In the genomic region with DNA sequence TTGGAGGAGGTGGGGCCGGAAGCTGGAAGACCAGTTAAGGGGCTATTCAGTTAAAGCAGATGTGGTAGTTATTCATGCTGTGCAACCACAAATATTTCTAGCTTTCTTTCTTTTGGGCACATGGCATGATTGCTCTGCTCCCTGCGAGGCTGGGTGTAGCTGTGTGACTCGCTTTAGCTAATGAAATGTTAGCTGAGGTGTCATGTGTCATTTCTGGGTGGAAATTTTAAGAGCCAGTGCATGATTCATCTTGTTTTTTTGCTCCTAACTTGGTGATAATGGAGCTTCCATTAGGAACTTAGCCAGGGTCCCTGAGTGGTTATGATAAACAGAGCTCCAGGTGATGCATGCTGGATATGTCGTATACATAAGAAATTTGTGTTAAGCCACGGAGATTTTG, we compare ENCODE assay signal across 12 cellular contexts.
DNase-seq lines count a peak whose midpoint lies in the region; ATAC-seq, FAIRE-seq and TF ChIP-seq lines count a peak whose summit lies in the region.
"Had no signal": no experiment of that assay in that cellular context is flagged by ENCODE, and none has a peak within 500 bp of the region (broad histone marks: within the 10 kb centered on the region; RNA-seq: fewer than 3 reads in every experiment).

No MANE protein-coding gene starts in this region.

- H2AFZ ChIP-seq in astrocyte (ENCODE audit: low read depth, low read length) = no peak overlapping the region

- no peak overlapping the region for H3K4me3 ChIP-seq in astrocyte (ENCODE audit: insufficient read depth, low read depth, low read length)
- no peak overlapping the region for H3K4me3 ChIP-seq in spleen

- ATAC-seq in Right ventricle myocardium inferior = no peak

- peak; percentile 76 for FAIRE-seq in astrocyte (lab: Jason Lieb, UNC)

- H3K36me3 ChIP-seq in astrocyte (ENCODE audit: insufficient read depth, low read length) (no peaks in the 10 kb centered on the region), spleen (no peaks in the 10 kb centered on the region)

- H4K20me1 ChIP-seq in astrocyte (ENCODE audit: insufficient read depth, low read length) = no peaks in the 10 kb centered on the region

- no peak overlapping the region for H3K27ac Mint-ChIP-seq in astrocyte (ENCODE audit: unreplicated experiment)

- no peaks in the 10 kb centered on the region for H3K9me3 ChIP-seq in astrocyte (ENCODE audit: insufficient read depth, low read depth, low read length)
- H3K9me3 ChIP-seq in spleen = no peaks in the 10 kb centered on the region

- peak overlapping the region; percentile 46 for H3K4me2 ChIP-seq in astrocyte (ENCODE audit: low read length)

- no peaks in the 10 kb centered on the region for H3K9me3 Mint-ChIP-seq in astrocyte (ENCODE audit: unreplicated experiment)
- H3K9me3 Mint-ChIP-seq: neural crest cell had no signal

- WGBS in spleen, 5 donors = 87 to 95% (median 89%) methylated on average over 5 of the region's 5 CpGs

- H3K4me1 ChIP-seq in astrocyte (ENCODE audit: insufficient read depth, low read length) (peaks cover 10% of the 10 kb centered on the region), spleen (peaks cover 0 to 19% (median 10%) of the 10 kb centered on the region in 6 donors)

- no peaks in the 10 kb centered on the region for H3K27me3 Mint-ChIP-seq in astrocyte (ENCODE audit: low read depth, unreplicated experiment)

- H3K4me3 Mint-ChIP-seq in astrocyte (ENCODE audit: unreplicated experiment) = no peak overlapping the region
- H3K4me3 Mint-ChIP-seq: neural crest cell had no signal

- H3K79me2 ChIP-seq in astrocyte (ENCODE audit: insufficient read depth, low read length) = no peaks in the 10 kb centered on the region

- peaks cover 27% of the 10 kb centered on the region for H3K4me1 Mint-ChIP-seq in astrocyte (ENCODE audit: low read depth, unreplicated experiment)

- no peaks in the 10 kb centered on the region for H3K36me3 Mint-ChIP-seq in astrocyte (ENCODE audit: low read depth, unreplicated experiment)

- DNase-seq in DMS53 (lab: John Stamatoyannopoulos, UW) (peak; percentile 8), DMS53 treated with DMSO at 0.1 percent for 48 hours (lab: John Stamatoyannopoulos, UW; ENCODE audit: unreplicated experiment) (no peak), M059J (ENCODE audit: low read depth) (peak; percentile 81), astrocyte (ENCODE audit: low read depth) (peak; percentile 88), myocyte (ENCODE audit: low read depth) (peak; percentile 83), spleen (no peak), Right ventricle myocardium inferior (ENCODE audit: missing footprints) (no peak)
- DNase-seq in activated effector memory CD4-positive, alpha-beta T cell treated with Interleukin-2 at 50 U/mL for 16 hours = no peak
- DNase-seq: activated CD4-positive, CD25-positive, alpha-beta regulatory T cell; stimulated activated CD4-positive, alpha-beta T cell treated with anti-CD3 and anti-CD28 coated beads, Interleukin-1b, Interleukin-23, amount 100 ng/mL, for 48 hours had no signal

- H3K27me3 ChIP-seq in astrocyte (ENCODE audit: insufficient read depth, low read length) (no peaks in the 10 kb centered on the region), spleen (replicated peaks in 1 of 7) (no peaks in the 10 kb centered on the region)

- intact Hi-C loops in spleen (cut with DNase I; ENCODE audit: low total_unique reads) = no loop called here
- intact Hi-C loops in Right ventricle myocardium inferior (cut with DNase I) = no loop called here

- H3K27ac ChIP-seq in astrocyte (ENCODE audit: low read depth, low read length) (no peak overlapping the region), spleen (no peak overlapping the region)
- H3K27ac ChIP-seq: 22Rv1 had no signal

- no peak for TF ChIP-seq POLR2A in spleen (IDR thresholded peaks at IDR 0.05)

- TF ChIP-seq CTCF in astrocyte (IDR thresholded peaks at IDR 0.05; ENCODE audit: insufficient read depth, low read depth, low read length) (no peak), spleen (IDR thresholded peaks at IDR 0.05 in 8 of 11, conservative IDR thresholded peaks at IDR 0.05 in 3 of 11) (no peak)

- no peak overlapping the region for H3K9ac ChIP-seq in astrocyte (ENCODE audit: low read length)

Comparison
In these comparisons a context has a peak if more than half of its experiments do, and no peak if none do; other contexts are left out.
1. DNase-seq: peak in DMS53 (single experiment), M059J (single experiment), astrocyte (single experiment) and myocyte (single experiment); none in DMS53 treated with DMSO at 0.1 percent for 48 hours (single experiment), spleen (single experiment), activated effector memory CD4-positive, alpha-beta T cell treated with Interleukin-2 at 50 U/mL for 16 hours (single experiment) and Right ventricle myocardium inferior (single experiment).